In genomic region chr17:45288825-45289224, GRCh38 we compare ENCODE assay signal across 14 cellular contexts. TPM values are rescaled to one million over a fixed set of nuclear protein-coding genes. Genes with fewer than 3 reads are reported as not detected.
DNase-seq lines count a peak whose midpoint lies in the region; ATAC-seq and TF ChIP-seq lines count a peak whose summit lies in the region.
"Had no signal": no experiment of that assay in that cellular context is flagged by ENCODE, and none has a peak within 500 bp of the region (broad histone marks: within the 10 kb centered on the region; RNA-seq: fewer than 3 reads in every experiment).

No MANE protein-coding gene starts in this region.

- H3K4me2 ChIP-seq in PC-3 (ENCODE audit: low read length) (no peak overlapping the region), mesendoderm (ENCODE audit: low read length) (no peak overlapping the region)

- H3K4me3 Mint-ChIP-seq in stimulated activated naive CD8-positive, alpha-beta T cell treated with anti-CD3 and anti-CD28 coated beads, Interleukin-15, Interleukin-2, amounts not matched to agents 100 ng/mL and 50 ng/mL, for 24 hours: no peak overlapping the region
- no peak overlapping the region for H3K4me3 Mint-ChIP-seq in stimulated activated naive CD8-positive, alpha-beta T cell treated with anti-CD3 and anti-CD28 coated beads, Interleukin-15, amount 100 ng/mL, for 72 hours
- H3K4me3 Mint-ChIP-seq: activated naive CD8-positive, alpha-beta T cell; T-cell had no signal

- H3K4me3 ChIP-seq in mucosa of stomach (ENCODE audit: low read length): no peak overlapping the region
- no peak overlapping the region for H3K4me3 ChIP-seq in PC-3 (ENCODE audit: low read length)
- no peak overlapping the region for H3K4me3 ChIP-seq in mesendoderm (ENCODE audit: low read length)
- H3K4me3 ChIP-seq: GM23248, skin epidermis had no signal

- H3K9me3 ChIP-seq in mucosa of stomach (ENCODE audit: control insufficient read depth, low read length): no peaks in the 10 kb centered on the region
- no peaks in the 10 kb centered on the region for H3K9me3 ChIP-seq in PC-3 (ENCODE audit: low read length)

- peaks cover 62% of the 10 kb centered on the region for H3K4me1 ChIP-seq in mucosa of stomach (ENCODE audit: control insufficient read depth, insufficient read depth, low read length)
- H3K4me1 ChIP-seq in PC-3 (ENCODE audit: insufficient read depth, low read length): peaks cover 15% of the 10 kb centered on the region
- no peaks in the 10 kb centered on the region for H3K4me1 ChIP-seq in mesendoderm (ENCODE audit: control insufficient read depth, low read depth, low read length)

- peaks cover 2% of the 10 kb centered on the region for H3K79me1 ChIP-seq in mesendoderm (ENCODE audit: low read length)

- peaks cover 49% of the 10 kb centered on the region for H3K4me1 Mint-ChIP-seq in stimulated activated naive CD8-positive, alpha-beta T cell treated with anti-CD3 and anti-CD28 coated beads, Interleukin-15, Interleukin-2, amounts not matched to agents 100 ng/mL and 50 ng/mL, for 24 hours (ENCODE audit: low read depth)
- H3K4me1 Mint-ChIP-seq in stimulated activated naive CD8-positive, alpha-beta T cell treated with anti-CD3 and anti-CD28 coated beads, Interleukin-15, amount 100 ng/mL, for 72 hours: peaks cover 54% of the 10 kb centered on the region

- no peak for TF ChIP-seq CTCF in PC-3 (conservative IDR thresholded peaks at IDR 0.05; ENCODE audit: low read depth, low read length)

- no peak overlapping the region for H3K4ac ChIP-seq in mesendoderm (ENCODE audit: low read depth, low read length)

- no peak overlapping the region for H3K56ac ChIP-seq in mesendoderm (ENCODE audit: low read length)

- ATAC-seq in stimulated activated naive CD8-positive, alpha-beta T cell treated with anti-CD3 and anti-CD28 coated beads, Interleukin-15, amount 100 ng/mL, for 72 hours: no peak
- ATAC-seq in GM21619 (IDR thresholded peaks at IDR 0.05; ENCODE audit: unreplicated experiment) (no peak), PC-3 (no peak)
- ATAC-seq: T-cell had no signal

- no peak overlapping the region for H3K27ac ChIP-seq in PC-3 (ENCODE audit: low read length)
- no peak overlapping the region for H3K27ac ChIP-seq in mesendoderm (ENCODE audit: low read depth, low read length)
- H3K27ac ChIP-seq: GM23248 had no signal

- no peak overlapping the region for H3K23ac ChIP-seq in mesendoderm (ENCODE audit: low read length)

- intact Hi-C loops in PC-3 (cut with micrococcal nuclease): no loop called here

- no peak overlapping the region for H2BK15ac ChIP-seq in mesendoderm (replicated peaks; ENCODE audit: low read depth)

- no peak overlapping the region for H2AFZ ChIP-seq in PC-3 (ENCODE audit: low read length)
- H2AFZ ChIP-seq: GM23248 had no signal

- no peak overlapping the region for H2AK5ac ChIP-seq in mesendoderm (ENCODE audit: low read length)

- H3F3A ChIP-seq in PC-3 (ENCODE audit: low read length, unreplicated experiment): peaks cover 2% of the 10 kb centered on the region

- BruUV-seq in PC-3 (replicated peaks; lab: Mats Ljungman, UMichigan): no TSS peak

- no peak overlapping the region for H2BK5ac ChIP-seq in mesendoderm (ENCODE audit: low read length)

- WGBS in mesendoderm (ENCODE audit: extremely low coverage, insufficient coverage, low lambda C conversion rate): no CpG with 5 or more reads among the region's 10 CpGs

- H3K36me3 ChIP-seq in mucosa of stomach (ENCODE audit: control insufficient read depth, insufficient read depth, low read length): peaks cover 45% of the 10 kb centered on the region
- H3K36me3 ChIP-seq in PC-3 (ENCODE audit: low read depth, low read length): peaks cover 63% of the 10 kb centered on the region
- H3K36me3 ChIP-seq in mesendoderm (ENCODE audit: control insufficient read depth, insufficient read depth, low read length): peaks cover 1% of the 10 kb centered on the region

- no peak overlapping the region for H3K18ac ChIP-seq in mesendoderm (ENCODE audit: low read length)

- H3K79me2 ChIP-seq in PC-3 (ENCODE audit: low read length): peaks cover 37% of the 10 kb centered on the region
- H3K79me2 ChIP-seq in mesendoderm (ENCODE audit: control insufficient read depth, insufficient read depth, low read length): no peaks in the 10 kb centered on the region

- H4K5ac ChIP-seq in mesendoderm (ENCODE audit: low read length): no peak overlapping the region

- H4K20me1 ChIP-seq in PC-3 (ENCODE audit: low read length): peaks cover 15% of the 10 kb centered on the region

- H3K27ac Mint-ChIP-seq in stimulated activated naive CD8-positive, alpha-beta T cell treated with anti-CD3 and anti-CD28 coated beads, Interleukin-15, Interleukin-2, amounts not matched to agents 100 ng/mL and 50 ng/mL, for 24 hours: peak overlapping the region; percentile 45
- H3K27ac Mint-ChIP-seq in stimulated activated naive CD8-positive, alpha-beta T cell treated with anti-CD3 and anti-CD28 coated beads, Interleukin-15, amount 100 ng/mL, for 72 hours: peak overlapping the region in 1 of 2 donors; percentile 76

- H3K9ac ChIP-seq in mucosa of stomach (ENCODE audit: low read length): peak overlapping the region; percentile 31
- H3K9ac ChIP-seq in PC-3 (ENCODE audit: low read length): no peak overlapping the region
- H3K9ac ChIP-seq in mesendoderm (ENCODE audit: low read length): no peak overlapping the region
- H3K9ac ChIP-seq: GM23248 had no signal

- POLR2A ChIA-PET in PC-3 (lab: Charles Lee; ENCODE audit: unreplicated experiment): no interaction called here

- H2BK120ac ChIP-seq in mesendoderm (ENCODE audit: low read depth, low read length): no peak overlapping the region

- no peaks in the 10 kb centered on the region for H3K27me3 Mint-ChIP-seq in stimulated activated naive CD8-positive, alpha-beta T cell treated with anti-CD3 and anti-CD28 coated beads, Interleukin-15, Interleukin-2, amounts not matched to agents 100 ng/mL and 50 ng/mL, for 24 hours
- no peaks in the 10 kb centered on the region for H3K27me3 Mint-ChIP-seq in stimulated activated naive CD8-positive, alpha-beta T cell treated with anti-CD3 and anti-CD28 coated beads, Interleukin-15, amount 100 ng/mL, for 72 hours
- H3K27me3 Mint-ChIP-seq: activated naive CD8-positive, alpha-beta T cell; T-cell had no signal

- H3K9me3 Mint-ChIP-seq in stimulated activated naive CD8-positive, alpha-beta T cell treated with anti-CD3 and anti-CD28 coated beads, Interleukin-15, Interleukin-2, amounts not matched to agents 100 ng/mL and 50 ng/mL, for 24 hours: no peaks in the 10 kb centered on the region
- H3K9me3 Mint-ChIP-seq in stimulated activated naive CD8-positive, alpha-beta T cell treated with anti-CD3 and anti-CD28 coated beads, Interleukin-15, amount 100 ng/mL, for 72 hours: no peaks in the 10 kb centered on the region
- H3K9me3 Mint-ChIP-seq: T-cell had no signal

- no peaks in the 10 kb centered on the region for H3K9me2 ChIP-seq in PC-3 (replicated peaks; ENCODE audit: low read length)

- no peak for DNase-seq in stimulated activated naive CD8-positive, alpha-beta T cell treated with anti-CD3 and anti-CD28 coated beads, Interleukin-15, amount 100 ng/mL, for 72 hours
- DNase-seq in cerebellar cortex (ENCODE audit: low spot score) (peak; percentile 72), PC-3 (no peak), GF-D8 (lab: John Stamatoyannopoulos, UW) (no peak), mesendoderm (no peak)
- DNase-seq: GM23248, NCI-H1436, T-cell had no signal

- CTCF ChIA-PET in PC-3 (lab: Charles Lee): no interaction called here

- peaks cover 71% of the 10 kb centered on the region for H3K36me3 Mint-ChIP-seq in stimulated activated naive CD8-positive, alpha-beta T cell treated with anti-CD3 and anti-CD28 coated beads, Interleukin-15, Interleukin-2, amounts not matched to agents 100 ng/mL and 50 ng/mL, for 24 hours (ENCODE audit: low read depth)

- H4K8ac ChIP-seq in mesendoderm (ENCODE audit: low read depth, low read length): no peak overlapping the region

- H3K27me3 ChIP-seq in mucosa of stomach (ENCODE audit: control insufficient read depth, insufficient read depth, low read length) (no peaks in the 10 kb centered on the region), PC-3 (ENCODE audit: low read length) (no peaks in the 10 kb centered on the region), mesendoderm (ENCODE audit: insufficient read depth, low read length, poor library complexity) (no peaks in the 10 kb centered on the region)

RNA-seq across cellular contexts. Expression of gene SPATA32, which starts 26.9 kb away (rescaled TPM):
- total RNA-seq in PC-3 (2014; rRNA removed): not detected in 2 replicates
- not detected for polyA plus RNA-seq in mesendoderm (2013, experiment 1 of 2)
- not detected for polyA plus RNA-seq in mesendoderm (2013, experiment 2 of 2)
- total RNA-seq: GM23248, mesenteric fat pad had no signal
- polyA plus RNA-seq: GM23248 had no signal

RNA-seq across cellular contexts. Expression of gene MAP3K14, which starts 28.0 kb away (rescaled TPM):
- 15.9 and 16.8 TPM in 2 replicates for total RNA-seq in PC-3 (2014; rRNA removed)
- 1.6 TPM for polyA plus RNA-seq in mesendoderm (2013, experiment 1 of 2)
- 2.0 TPM for polyA plus RNA-seq in mesendoderm (2013, experiment 2 of 2)
